23 cellular contexts compared by ENCODE assay signal in genomic region chr5:98231089-98231488, GRCh38.
"Had no signal": no experiment of that assay in that cellular context is flagged by ENCODE, and none has a peak within 500 bp of the region (broad histone marks: within the 10 kb centered on the region; RNA-seq: fewer than 3 reads in every experiment).

No MANE protein-coding gene starts in this region.

- H3K27ac Mint-ChIP-seq: activated naive CD8-positive, alpha-beta T cell; activated T-helper 1 cell treated with anti-CD3 and anti-CD28 coated beads, Interleukin-12 subunit alpha, Interleukin-12 subunit beta, Interleukin-2, Interleukin-4 antibody, amounts not matched to agents 30 ng/mL and 10 ng/mL and 1 ng/mL, durations not matched to agents 14 hours and 24 hours and 36 hours; IgD-negative memory B cell; T-helper 2 cell treated with Interferon-gamma antibody and Interleukin-4, amounts not matched to agents 5 μg/mL and 100 μg/mL, for 36 hours had no signal

- DNase-seq: activated CD4-positive, alpha-beta T cell treated with anti-CD3 and anti-CD28 coated beads for 48 hours; activated CD4-positive, alpha-beta T cell treated with anti-CD3 and anti-CD28 coated beads, Interleukin-2, amount 50 U/mL, for 48 hours; activated CD8-positive, alpha-beta memory T cell treated with anti-CD3 and anti-CD28 coated beads, Interleukin-2, amount 50 U/mL, for 48 hours; activated effector memory CD4-positive, alpha-beta T cell treated with Interleukin-2 at 50 U/mL for 16 hours; activated naive CD4-positive, alpha-beta T cell; activated T-cell treated with anti-CD3 and anti-CD28 coated beads, Interleukin-2, amount 50 U/mL, for 1 hour; adrenal gland; anterior cingulate cortex; cerebellar nuclear complex; MG63; NCI-H1092; NCI-H1417; NCI-H1930; NCI-H2171; NCI-H226; NCI-H526; NCI-H82; SW 1271 had no signal

- H3K4me3 Mint-ChIP-seq: activated naive CD8-positive, alpha-beta T cell; activated T-helper 1 cell treated with anti-CD3 and anti-CD28 coated beads, Interleukin-12 subunit alpha, Interleukin-12 subunit beta, Interleukin-2, Interleukin-4 antibody, amounts not matched to agents 30 ng/mL and 10 ng/mL and 1 ng/mL, durations not matched to agents 14 hours and 24 hours and 36 hours; IgD-negative memory B cell; T-helper 2 cell treated with Interferon-gamma antibody and Interleukin-4, amounts not matched to agents 5 μg/mL and 100 μg/mL, for 36 hours had no signal

- H3K36me3 Mint-ChIP-seq: activated naive CD8-positive, alpha-beta T cell; IgD-negative memory B cell had no signal

- ATAC-seq: activated CD4-positive, CD25-positive, alpha-beta regulatory T cell treated with anti-CD3 and anti-CD28 coated beads, Interleukin-2, amount 50 U/mL, for 24 hours had no signal

- H3K27me3 Mint-ChIP-seq: activated naive CD8-positive, alpha-beta T cell; IgD-negative memory B cell had no signal

- H3K4me1 Mint-ChIP-seq: IgD-negative memory B cell had no signal
